8 cellular contexts compared by ENCODE assay signal in the genomic region with DNA sequence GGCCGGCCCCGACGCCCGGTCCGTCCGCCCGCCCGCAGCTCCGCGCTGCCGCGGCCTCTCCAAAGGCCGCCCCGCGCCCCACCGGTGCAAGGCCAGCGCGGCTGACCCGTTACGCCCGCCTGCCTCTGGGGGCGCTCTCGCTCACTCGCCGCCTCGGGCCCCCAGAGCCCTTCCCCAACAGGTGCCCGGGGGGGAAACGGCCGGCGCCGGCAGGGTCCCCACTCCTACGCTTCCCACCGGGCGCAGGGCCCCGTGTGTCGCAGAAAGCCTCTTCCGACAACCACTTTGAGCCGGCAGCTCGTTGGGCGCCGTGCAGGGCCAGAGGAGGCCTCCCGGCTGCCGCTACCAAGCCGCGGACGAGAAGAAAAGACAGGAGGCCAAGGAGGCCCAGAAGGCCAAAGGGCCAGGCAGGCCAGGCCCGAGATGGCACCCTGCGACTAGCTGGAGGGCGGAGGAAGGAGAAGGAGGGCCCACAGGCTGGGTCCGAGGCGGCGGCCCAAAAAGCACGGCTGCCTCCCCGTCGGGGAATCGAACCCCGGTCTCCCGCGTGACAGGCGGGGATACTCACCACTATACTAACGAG.
DNase-seq lines count a peak whose midpoint lies in the region; ATAC-seq, FAIRE-seq and TF ChIP-seq lines count a peak whose summit lies in the region.

No MANE protein-coding gene starts in this region.

- no peaks in the 10 kb centered on the region for H3K36me3 ChIP-seq in bronchial epithelial cell (ENCODE audit: control insufficient read depth, insufficient read depth, low read length)

- FAIRE-seq in H54 (lab: Jason Lieb, UNC) (no peak), bronchial epithelial cell (lab: Jason Lieb, UNC) (no peak)

- TF ChIP-seq CTCF in bronchial epithelial cell (IDR thresholded peaks at IDR 0.05; ENCODE audit: insufficient read depth, low read length, severe bottlenecking), result peak; percentile 74

- peak overlapping the region; percentile 57 for H3K4me3 ChIP-seq in bronchial epithelial cell (ENCODE audit: low read depth, low read length)

- ATAC-seq in SK-N-SH treated with all-trans-retinoic acid at 6 μM for 48 hours, result peak; percentile 41

- TF ChIP-seq POLR2A in H54 (IDR thresholded peaks at IDR 0.05; ENCODE audit: low read depth, low read length), result no peak; the same call in 1 of the 2 replicates

- DNase-seq in Ammon's horn (ENCODE audit: low spot score) (peak; percentile 37), H54 (ENCODE audit: insufficient read length, low spot score) (peak; percentile 77), bronchial epithelial cell (ENCODE audit: low read depth) (peak; percentile 19), left kidney (ENCODE audit: low read depth, low spot score) (peak; percentile 84), GF-D8 (lab: John Stamatoyannopoulos, UW) (no peak), SHP77 (lab: John Stamatoyannopoulos, UW) (no peak)
- peak in 2 of 3 experiments; percentile 37 to 69 for DNase-seq in stimulated activated CD4-positive, alpha-beta T cell treated with anti-CD3 and anti-CD28 coated beads, TNF-alpha, amount 100 ng/mL, for 24 hours (ENCODE audit: low read depth in 3 of 3)

- H3K27me3 ChIP-seq in bronchial epithelial cell (ENCODE audit: control insufficient read depth, insufficient read depth, low read length), result no peaks in the 10 kb centered on the region

TF ChIP-seq in SK-N-SH treated with all-trans-retinoic acid at 6 μM for 48 hours, 23 proteins besides CTCF, POLR2A, EP300 and RAD21:
- TF ChIP-seq ZC3H10 (CRISPR knock-in tag; IDR thresholded peaks at IDR 0.05), result no peak
- TF ChIP-seq, protein P1, sequence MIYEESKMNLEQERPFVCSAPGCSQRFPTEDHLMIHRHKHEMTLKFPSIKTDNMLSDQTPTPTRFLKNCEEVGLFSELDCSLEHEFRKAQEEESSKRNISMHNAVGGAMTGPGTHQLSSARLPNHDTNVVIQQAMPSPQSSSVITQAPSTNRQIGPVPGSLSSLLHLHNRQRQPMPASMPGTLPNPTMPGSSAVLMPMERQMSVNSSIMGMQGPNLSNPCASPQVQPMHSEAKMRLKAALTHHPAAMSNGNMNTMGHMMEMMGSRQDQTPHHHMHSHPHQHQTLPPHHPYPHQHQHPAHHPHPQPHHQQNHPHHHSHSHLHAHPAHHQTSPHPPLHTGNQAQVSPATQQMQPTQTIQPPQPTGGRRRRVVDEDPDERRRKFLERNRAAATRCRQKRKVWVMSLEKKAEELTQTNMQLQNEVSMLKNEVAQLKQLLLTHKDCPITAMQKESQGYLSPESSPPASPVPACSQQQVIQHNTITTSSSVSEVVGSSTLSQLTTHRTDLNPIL (CRISPR knock-in tag; IDR thresholded peaks at IDR 0.05; ENCODE audit: low read depth), result no peak
- TF ChIP-seq ZNF70 (CRISPR knock-in tag; IDR thresholded peaks at IDR 0.05), result no peak
- TF ChIP-seq GLIS3 (CRISPR knock-in tag; IDR thresholded peaks at IDR 0.05), result no peak
- TF ChIP-seq, protein P2, sequence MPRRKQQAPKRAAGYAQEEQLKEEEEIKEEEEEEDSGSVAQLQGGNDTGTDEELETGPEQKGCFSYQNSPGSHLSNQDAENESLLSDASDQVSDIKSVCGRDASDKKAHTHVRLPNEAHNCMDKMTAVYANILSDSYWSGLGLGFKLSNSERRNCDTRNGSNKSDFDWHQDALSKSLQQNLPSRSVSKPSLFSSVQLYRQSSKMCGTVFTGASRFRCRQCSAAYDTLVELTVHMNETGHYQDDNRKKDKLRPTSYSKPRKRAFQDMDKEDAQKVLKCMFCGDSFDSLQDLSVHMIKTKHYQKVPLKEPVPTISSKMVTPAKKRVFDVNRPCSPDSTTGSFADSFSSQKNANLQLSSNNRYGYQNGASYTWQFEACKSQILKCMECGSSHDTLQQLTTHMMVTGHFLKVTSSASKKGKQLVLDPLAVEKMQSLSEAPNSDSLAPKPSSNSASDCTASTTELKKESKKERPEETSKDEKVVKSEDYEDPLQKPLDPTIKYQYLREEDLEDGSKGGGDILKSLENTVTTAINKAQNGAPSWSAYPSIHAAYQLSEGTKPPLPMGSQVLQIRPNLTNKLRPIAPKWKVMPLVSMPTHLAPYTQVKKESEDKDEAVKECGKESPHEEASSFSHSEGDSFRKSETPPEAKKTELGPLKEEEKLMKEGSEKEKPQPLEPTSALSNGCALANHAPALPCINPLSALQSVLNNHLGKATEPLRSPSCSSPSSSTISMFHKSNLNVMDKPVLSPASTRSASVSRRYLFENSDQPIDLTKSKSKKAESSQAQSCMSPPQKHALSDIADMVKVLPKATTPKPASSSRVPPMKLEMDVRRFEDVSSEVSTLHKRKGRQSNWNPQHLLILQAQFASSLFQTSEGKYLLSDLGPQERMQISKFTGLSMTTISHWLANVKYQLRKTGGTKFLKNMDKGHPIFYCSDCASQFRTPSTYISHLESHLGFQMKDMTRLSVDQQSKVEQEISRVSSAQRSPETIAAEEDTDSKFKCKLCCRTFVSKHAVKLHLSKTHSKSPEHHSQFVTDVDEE (CRISPR knock-in tag; IDR thresholded peaks at IDR 0.05), result no peak
- TF ChIP-seq TOX (CRISPR knock-in tag; IDR thresholded peaks at IDR 0.05; ENCODE audit: borderline replicate concordance), result no peak
- no peak for TF ChIP-seq ISL1 (CRISPR knock-in tag; IDR thresholded peaks at IDR 0.05)
- TF ChIP-seq, protein P3, sequence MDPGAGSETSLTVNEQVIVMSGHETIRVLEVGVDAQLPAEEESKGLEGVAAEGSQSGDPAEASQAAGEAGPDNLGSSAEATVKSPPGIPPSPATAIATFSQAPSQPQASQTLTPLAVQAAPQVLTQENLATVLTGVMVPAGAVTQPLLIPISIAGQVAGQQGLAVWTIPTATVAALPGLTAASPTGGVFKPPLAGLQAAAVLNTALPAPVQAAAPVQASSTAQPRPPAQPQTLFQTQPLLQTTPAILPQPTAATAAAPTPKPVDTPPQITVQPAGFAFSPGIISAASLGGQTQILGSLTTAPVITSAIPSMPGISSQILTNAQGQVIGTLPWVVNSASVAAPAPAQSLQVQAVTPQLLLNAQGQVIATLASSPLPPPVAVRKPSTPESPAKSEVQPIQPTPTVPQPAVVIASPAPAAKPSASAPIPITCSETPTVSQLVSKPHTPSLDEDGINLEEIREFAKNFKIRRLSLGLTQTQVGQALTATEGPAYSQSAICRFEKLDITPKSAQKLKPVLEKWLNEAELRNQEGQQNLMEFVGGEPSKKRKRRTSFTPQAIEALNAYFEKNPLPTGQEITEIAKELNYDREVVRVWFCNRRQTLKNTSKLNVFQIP (CRISPR knock-in tag; IDR thresholded peaks at IDR 0.05; ENCODE audit: borderline replicate concordance, low read depth), result no peak
- no peak for TF ChIP-seq ARNTL (CRISPR knock-in tag; IDR thresholded peaks at IDR 0.05; ENCODE audit: borderline replicate concordance, low read depth)
- no peak for TF ChIP-seq PPARA (CRISPR knock-in tag; IDR thresholded peaks at IDR 0.05; ENCODE audit: borderline replicate concordance)
- no peak for TF ChIP-seq ZNF565 (CRISPR knock-in tag; conservative IDR thresholded peaks at IDR 0.05; ENCODE audit: low read depth)
- no peak for TF ChIP-seq SNAI2 (CRISPR knock-in tag; IDR thresholded peaks at IDR 0.05)
- no peak for TF ChIP-seq ZFP3 (CRISPR knock-in tag; IDR thresholded peaks at IDR 0.05)
- TF ChIP-seq, protein P4, sequence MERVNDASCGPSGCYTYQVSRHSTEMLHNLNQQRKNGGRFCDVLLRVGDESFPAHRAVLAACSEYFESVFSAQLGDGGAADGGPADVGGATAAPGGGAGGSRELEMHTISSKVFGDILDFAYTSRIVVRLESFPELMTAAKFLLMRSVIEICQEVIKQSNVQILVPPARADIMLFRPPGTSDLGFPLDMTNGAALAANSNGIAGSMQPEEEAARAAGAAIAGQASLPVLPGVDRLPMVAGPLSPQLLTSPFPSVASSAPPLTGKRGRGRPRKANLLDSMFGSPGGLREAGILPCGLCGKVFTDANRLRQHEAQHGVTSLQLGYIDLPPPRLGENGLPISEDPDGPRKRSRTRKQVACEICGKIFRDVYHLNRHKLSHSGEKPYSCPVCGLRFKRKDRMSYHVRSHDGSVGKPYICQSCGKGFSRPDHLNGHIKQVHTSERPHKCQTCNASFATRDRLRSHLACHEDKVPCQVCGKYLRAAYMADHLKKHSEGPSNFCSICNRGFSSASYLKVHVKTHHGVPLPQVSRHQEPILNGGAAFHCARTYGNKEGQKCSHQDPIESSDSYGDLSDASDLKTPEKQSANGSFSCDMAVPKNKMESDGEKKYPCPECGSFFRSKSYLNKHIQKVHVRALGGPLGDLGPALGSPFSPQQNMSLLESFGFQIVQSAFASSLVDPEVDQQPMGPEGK (CRISPR knock-in tag; IDR thresholded peaks at IDR 0.05; ENCODE audit: borderline replicate concordance), result no peak
- no peak for TF ChIP-seq ZFP30 (CRISPR knock-in tag; IDR thresholded peaks at IDR 0.05)
- TF ChIP-seq ESRRG (CRISPR knock-in tag; IDR thresholded peaks at IDR 0.05), result no peak
- no peak for TF ChIP-seq CSDC2 (CRISPR knock-in tag; IDR thresholded peaks at IDR 0.05)
- no peak for TF ChIP-seq ZNF8 (CRISPR knock-in tag; IDR thresholded peaks at IDR 0.05)
- no peak for TF ChIP-seq OSR1 (CRISPR knock-in tag; IDR thresholded peaks at IDR 0.05)
- no peak for TF ChIP-seq RARB (CRISPR knock-in tag; IDR thresholded peaks at IDR 0.05)

Comparison
In these comparisons a context has a peak if more than half of its experiments do, and no peak if none do; other contexts are left out.
1. DNase-seq: peak in Ammon's horn (single experiment), H54 (single experiment), bronchial epithelial cell (single experiment), left kidney (single experiment) and stimulated activated CD4-positive, alpha-beta T cell treated with anti-CD3 and anti-CD28 coated beads, TNF-alpha, amount 100 ng/mL, for 24 hours (2 of 3); none in GF-D8 (single experiment) and SHP77 (0 of 2).